1 cellular context compared by ENCODE assay signal in genomic region chr5:142306077-142306502, GRCh38.
TF ChIP-seq lines count a peak whose summit lies in the region.

No MANE protein-coding gene starts in this region.

TF ChIP-seq in HepG2, 621 proteins besides CTCF, POLR2A, EP300 and RAD21 (continued from another document and continues in another):
- TF ChIP-seq ARID5B (CRISPR knock-in tag; IDR thresholded peaks at IDR 0.05) (peak; percentile 32; the same call in 1 of the 2 replicates), IRX3 (CRISPR knock-in tag; IDR thresholded peaks at IDR 0.05; ENCODE audit: borderline replicate concordance, low read depth) (no peak), ZMYM3 (CRISPR knock-in tag; IDR thresholded peaks at IDR 0.05) (peak; percentile 72), ZKSCAN5 (CRISPR knock-in tag; IDR thresholded peaks at IDR 0.05) (no peak), DMTF1 (CRISPR knock-in tag; IDR thresholded peaks at IDR 0.05) (no peak), E2F5 (CRISPR knock-in tag; conservative IDR thresholded peaks at IDR 0.05) (no peak), HNRNPH1 (optimal IDR thresholded peaks at IDR 0.05; ENCODE audit: low read depth, low read length) (no peak), PRDM15 (CRISPR knock-in tag; IDR thresholded peaks at IDR 0.05) (no peak), MTA3 (CRISPR knock-in tag; IDR thresholded peaks at IDR 0.05) (no peak), ZBTB14 (CRISPR knock-in tag; IDR thresholded peaks at IDR 0.05) (no peak), ZXDC (CRISPR knock-in tag; IDR thresholded peaks at IDR 0.05) (no peak), MYNN (CRISPR knock-in tag; IDR thresholded peaks at IDR 0.05; ENCODE audit: low read depth) (no peak), RNF219 (CRISPR knock-in tag; IDR thresholded peaks at IDR 0.05) (no peak), BRD4 (CRISPR knock-in tag; IDR thresholded peaks at IDR 0.05) (no peak), PITX1 (CRISPR knock-in tag; IDR thresholded peaks at IDR 0.05) (peak; percentile 57; the same call in 1 of the 2 replicates), ZNF503 (CRISPR knock-in tag; IDR thresholded peaks at IDR 0.05) (no peak), ARNT (IDR thresholded peaks at IDR 0.05) (no peak), MED13 (CRISPR knock-in tag; IDR thresholded peaks at IDR 0.05) (no peak; the same call in 1 of the 2 replicates), ZNF75D (CRISPR knock-in tag; IDR thresholded peaks at IDR 0.05; ENCODE audit: borderline replicate concordance) (no peak), ZNF543 (CRISPR knock-in tag; IDR thresholded peaks at IDR 0.05) (no peak), ZNF800 (CRISPR knock-in tag; IDR thresholded peaks at IDR 0.05) (no peak), ZNF710 (CRISPR knock-in tag; IDR thresholded peaks at IDR 0.05; ENCODE audit: borderline replicate concordance) (0 out of 2 replicates have a peak, but pooled peaks have one; percentile 38), ZNF329 (CRISPR knock-in tag; IDR thresholded peaks at IDR 0.05; ENCODE audit: low read depth) (no peak), TBL1XR1 (IDR thresholded peaks at IDR 0.05; ENCODE audit: borderline replicate concordance, low read length, partially characterized antibody) (no peak)
